Comparison of ENCODE assay signal across 19 cellular contexts in genomic region chr9:95399261-95399660, GRCh38.
"Had no signal": no experiment of that assay in that cellular context is flagged by ENCODE, and none has a peak within 500 bp of the region (broad histone marks: within the 10 kb centered on the region; RNA-seq: fewer than 3 reads in every experiment).

No MANE protein-coding gene starts in this region.

- H3K4me2 ChIP-seq: hepatocyte had no signal

- H2AFZ ChIP-seq: hepatocyte had no signal

- H3K4me3 ChIP-seq: hepatocyte had no signal

- H3K79me2 ChIP-seq: hepatocyte had no signal

- H3K27ac Mint-ChIP-seq: activated CD4-positive, alpha-beta T cell treated with anti-CD3 and anti-CD28 coated beads, Interleukin-2, amount 10 ng/mL, durations not matched to agents 7 days and 5 days; activated CD8-positive, alpha-beta T cell treated with anti-CD3 and anti-CD28 coated beads, Interleukin-2, amount 10 ng/mL, durations not matched to agents 7 days and 5 days; activated T-cell treated with anti-CD3 and anti-CD28 coated beads, Interleukin-2, amount 50 U/mL, for 24 hours; activated T-helper 2 cell treated with anti-CD3 and anti-CD28 coated beads, Interferon-gamma antibody, Interleukin-2, Interleukin-4, amounts not matched to agents 10 μg/mL and 5 μg/mL and 100 μg/mL, durations not matched to agents 14 hours and 24 hours and 36 hours; brain; effector memory CD8-positive, alpha-beta T cell; naive thymus-derived CD8-positive, alpha-beta T cell had no signal

- H3K9me3 Mint-ChIP-seq: activated T-helper 2 cell treated with anti-CD3 and anti-CD28 coated beads, Interferon-gamma antibody, Interleukin-2, Interleukin-4, amounts not matched to agents 10 μg/mL and 5 μg/mL and 100 μg/mL, durations not matched to agents 14 hours and 24 hours and 36 hours; effector memory CD8-positive, alpha-beta T cell had no signal

- H3K4me1 ChIP-seq: foreskin keratinocyte had no signal

- H3K27ac ChIP-seq: foreskin keratinocyte, hepatocyte had no signal

- DNase-seq: activated CD4-positive, alpha-beta T cell treated with anti-CD3 and anti-CD28 coated beads, Interleukin-2, amount 10 ng/mL, durations not matched to agents 7 days and 5 days; activated CD8-positive, alpha-beta T cell treated with anti-CD3 and anti-CD28 coated beads, Interleukin-2, amount 10 ng/mL, durations not matched to agents 7 days and 5 days; activated naive CD4-positive, alpha-beta T cell treated with Interleukin-2 at 50 U/mL for 16 hours; activated T-cell treated with anti-CD3 and anti-CD28 coated beads, Interleukin-2, amount 50 U/mL, for 24 hours; caudate nucleus; effector memory CD8-positive, alpha-beta T cell; foreskin keratinocyte; left cardiac atrium; mesenchymal stem cell; naive thymus-derived CD8-positive, alpha-beta T cell; stimulated activated CD4-positive, alpha-beta T cell treated with anti-CD3 and anti-CD28 coated beads, Interleukin-12 subunit alpha, Interleukin-12 subunit beta, amount 100 ng/mL, for 4 hours; stimulated activated CD4-positive, alpha-beta T cell treated with anti-CD3 and anti-CD28 coated beads, Interleukin-1b, Interleukin-23, amount 100 ng/mL, for 48 hours; stimulated activated CD8-positive, alpha-beta memory T cell treated with anti-CD3 and anti-CD28 coated beads, Interleukin-4, amount 100 ng/mL, for 48 hours; stimulated activated naive CD4-positive, alpha-beta T cell; T-helper 9 cell had no signal

- ATAC-seq: activated CD4-positive, CD25-positive, alpha-beta regulatory T cell treated with anti-CD3 and anti-CD28 coated beads, Interleukin-2, amount 50 U/mL, for 24 hours; activated CD8-positive, alpha-beta T cell treated with anti-CD3 and anti-CD28 coated beads, Interleukin-2, amount 10 ng/mL, durations not matched to agents 7 days and 5 days; effector memory CD8-positive, alpha-beta T cell; foreskin keratinocyte; naive thymus-derived CD8-positive, alpha-beta T cell had no signal

- H3K4me3 Mint-ChIP-seq: activated CD4-positive, alpha-beta T cell treated with anti-CD3 and anti-CD28 coated beads, Interleukin-2, amount 10 ng/mL, durations not matched to agents 7 days and 5 days; activated CD8-positive, alpha-beta T cell treated with anti-CD3 and anti-CD28 coated beads, Interleukin-2, amount 10 ng/mL, durations not matched to agents 7 days and 5 days; activated T-cell treated with anti-CD3 and anti-CD28 coated beads, Interleukin-2, amount 50 U/mL, for 24 hours; brain; effector memory CD8-positive, alpha-beta T cell; naive thymus-derived CD8-positive, alpha-beta T cell had no signal

- H3K4me1 Mint-ChIP-seq: activated CD4-positive, alpha-beta T cell treated with anti-CD3 and anti-CD28 coated beads, Interleukin-2, amount 10 ng/mL, durations not matched to agents 7 days and 5 days; brain; naive thymus-derived CD8-positive, alpha-beta T cell had no signal

- H3K27me3 ChIP-seq: foreskin keratinocyte, hepatocyte had no signal
